20 cellular contexts compared by ENCODE assay signal in the genomic region with DNA sequence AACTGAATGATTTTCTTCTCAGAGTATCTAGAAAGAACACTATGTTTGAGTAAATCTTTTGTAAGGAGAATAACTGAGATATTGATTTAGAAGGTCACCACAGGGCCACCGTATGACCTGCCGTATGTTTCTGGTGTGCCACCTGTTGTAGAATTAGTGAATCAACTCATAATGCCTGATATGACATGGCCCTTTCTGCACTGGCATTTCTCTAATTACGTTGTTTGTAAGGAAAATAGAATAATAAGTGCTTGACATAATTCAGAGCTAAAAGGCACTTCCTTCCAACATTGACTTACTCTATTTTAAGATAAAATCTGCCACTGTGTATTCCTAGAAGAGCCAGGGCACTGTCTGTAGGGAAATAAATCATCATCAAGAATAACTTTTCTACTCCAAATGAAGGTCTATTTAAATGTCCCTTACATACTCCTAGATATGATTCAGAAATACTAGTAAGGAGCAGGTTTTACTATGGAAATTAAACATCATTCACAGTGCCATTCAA.
DNase-seq lines count a peak whose midpoint lies in the region; ATAC-seq, FAIRE-seq and TF ChIP-seq lines count a peak whose summit lies in the region.
"Had no signal": no experiment of that assay in that cellular context is flagged by ENCODE, and none has a peak within 500 bp of the region (broad histone marks: within the 10 kb centered on the region; RNA-seq: fewer than 3 reads in every experiment).

No MANE protein-coding gene starts in this region.

- intact Hi-C loops in left ventricle myocardium superior (cut with micrococcal nuclease), result no loop called here
- intact Hi-C loops in left cardiac atrium (cut with DNase I), result no loop called here
- intact Hi-C loops in K562 (cut with micrococcal nuclease), result no loop called here

- H3K36me3 ChIP-seq in K562 (ENCODE audit: control insufficient read depth, insufficient read depth, low read length), result no peaks in the 10 kb centered on the region

- no peak overlapping the region for H2AFZ ChIP-seq in K562 (ENCODE audit: low read depth, low read length)
- H2AFZ ChIP-seq: PC-9 had no signal

- H3K4me3 Mint-ChIP-seq in nephron, result no peak overlapping the region
- H3K4me3 Mint-ChIP-seq: CD4-positive, alpha-beta memory T cell; HFFc6 had no signal

- H3K36me3 Mint-ChIP-seq in nephron (ENCODE audit: low read depth), result peaks cover 15% of the 10 kb centered on the region

- no peak for TF ChIP-seq EP300 in K562 (IDR thresholded peaks at IDR 0.05; ENCODE audit: low read length)

- H3K27ac Mint-ChIP-seq in nephron, result peak overlapping the region in 2 of 3 experiments; percentile 19 to 46
- H3K27ac Mint-ChIP-seq: CD4-positive, alpha-beta memory T cell; HFFc6 had no signal

- H3K9me1 ChIP-seq in K562 (ENCODE audit: control insufficient read depth, insufficient read depth, low read length), result no peaks in the 10 kb centered on the region

- no peak for TF ChIP-seq CTCF in K562 (IDR thresholded peaks at IDR 0.05 in 2 of 3, conservative IDR thresholded peaks at IDR 0.05 in 1 of 3; ENCODE audit: insufficient read depth in 2 of 3, low read depth in 1 of 3, low read length in 3 of 3)
- TF ChIP-seq CTCF in nephron (IDR thresholded peaks at IDR 0.05; ENCODE audit: unreplicated experiment in 3 of 3), result no peak
- TF ChIP-seq CTCF in foreskin fibroblast (IDR thresholded peaks at IDR 0.05; ENCODE audit: low read depth, low read length), result no peak

- H3K9ac ChIP-seq in K562 (ENCODE audit: insufficient read depth in 1 of 2, low read depth in 2 of 2, low read length in 2 of 2), result no peak overlapping the region
- H3K9ac ChIP-seq: BLaER1, KMS-11 had no signal

- peaks cover 3 to 28% of the 10 kb centered on the region in 2 experiments; a peak in 4 of 5 replicates for H3K4me1 ChIP-seq in K562 (replicated peaks in 1 of 2; ENCODE audit: control insufficient read depth in 2 of 2, insufficient read depth in 2 of 2, low read length in 2 of 2)

- TF ChIP-seq POLR2A in K562 (conservative IDR thresholded peaks at IDR 0.05), result no peak

- ATAC-seq in left ventricle myocardium superior (peak; percentile 25), left cardiac atrium (no peak), K562 (no peak), GM18498 (IDR thresholded peaks at IDR 0.05; ENCODE audit: unreplicated experiment) (no peak), HG03135 (IDR thresholded peaks at IDR 0.05; ENCODE audit: unreplicated experiment) (no peak)
- ATAC-seq: HepG2 had no signal

- H3K4me1 Mint-ChIP-seq in nephron, result peaks cover 28% of the 10 kb centered on the region

- no peak overlapping the region for H3K27ac ChIP-seq in K562 (ENCODE audit: extremely low read depth, low read depth, low read length)
- H3K27ac ChIP-seq: BLaER1, KMS-11, PC-9 had no signal

- H3K27me3 Mint-ChIP-seq in nephron (ENCODE audit: low read depth), result no peaks in the 10 kb centered on the region
- H3K27me3 Mint-ChIP-seq: CD4-positive, alpha-beta memory T cell had no signal

- no peak overlapping the region for H3K4me2 ChIP-seq in K562 (ENCODE audit: insufficient read depth, low read length)
- H3K4me2 ChIP-seq: BLaER1, KMS-11, PC-9 had no signal

- no peaks in the 10 kb centered on the region for H3K27me3 ChIP-seq in K562 (ENCODE audit: control insufficient read depth in 2 of 2, insufficient read depth in 2 of 2, low read length in 2 of 2)
- H3K27me3 ChIP-seq: BLaER1 had no signal

- H3K9me3 Mint-ChIP-seq in nephron, result no peaks in the 10 kb centered on the region
- H3K9me3 Mint-ChIP-seq: CD4-positive, alpha-beta memory T cell; HFFc6 had no signal

- WGBS in K562 (ENCODE audit: insufficient coverage, low coverage, missing lambda C conversion rate), result 72% methylated on average over 3 of the region's 3 CpGs

- H4K20me1 ChIP-seq in K562 (replicated peaks; ENCODE audit: control insufficient read depth, insufficient read depth, low read length), result no peaks in the 10 kb centered on the region
- H4K20me1 ChIP-seq: BLaER1 had no signal

- POLR2A ChIA-PET in K562 (lab: Yijun Ruan, JAX), result interaction anchor here (0.7 to 3.1 kb wide), 4 partner anchors 9 to 14 kb away, joined by 3 to 8 read pairs (median 3); no protein-coding TSS in a partner anchor

- no peaks in the 10 kb centered on the region for H3K79me2 ChIP-seq in K562 (ENCODE audit: control insufficient read depth, insufficient read depth, low read length)

- in situ Hi-C loops in K562 (cut with MboI), result no loop called here

- no peak for FAIRE-seq in K562 (lab: Jason Lieb, UNC)
- FAIRE-seq: H54, HepG2 had no signal

- no peak for DNase-seq in left ventricle myocardium superior
- DNase-seq in left cardiac atrium, result no peak
- no peak for DNase-seq in K562 (ENCODE audit: extremely low read depth in 1 of 4, low spot score in 3 of 4)
- DNase-seq in foreskin fibroblast, result no peak
- DNase-seq: CD4-positive, alpha-beta memory T cell; DMS53; EL; HFFc6; NCI-H1436; NCI-H1930; NCI-H345; NCI-H524 treated with DMSO at 0.1 percent for 48 hours; PC-9 had no signal

- BruUV-seq in K562 (replicated peaks; lab: Mats Ljungman, UMichigan), result no TSS peak

- CTCF ChIA-PET in K562 (lab: Yijun Ruan, JAX; ENCODE audit: low intra/inter-chr PET ratio), result no interaction called here

- H3K4me3 ChIP-seq in K562 (no peak overlapping the region), foreskin fibroblast (ENCODE audit: low read depth in 1 of 2, low read length in 2 of 2) (no peak overlapping the region)
- H3K4me3 ChIP-seq: BLaER1, PC-9 had no signal

- TF ChIP-seq RAD21 in K562 (CRISPR knock-in tag; conservative IDR thresholded peaks at IDR 0.05 in 1 of 2, IDR thresholded peaks at IDR 0.05 in 1 of 2), result no peak

- H3K9me3 ChIP-seq in K562 (replicated peaks; ENCODE audit: control insufficient read depth, insufficient read depth, low read depth, low read length), result no peaks in the 10 kb centered on the region
- H3K9me3 ChIP-seq: BLaER1 had no signal

TF ChIP-seq in K562, 482 proteins besides CTCF, POLR2A, EP300 and RAD21 (continues in another document):
- no peak for TF ChIP-seq HNRNPL (IDR thresholded peaks at IDR 0.05; ENCODE audit: low read depth, low read length)
- no peak for TF ChIP-seq KAT8 (IDR thresholded peaks at IDR 0.05; ENCODE audit: low read depth)
- no peak for TF ChIP-seq NBN (IDR thresholded peaks at IDR 0.05; ENCODE audit: low read depth)
- TF ChIP-seq MCM5 (IDR thresholded peaks at IDR 0.05; ENCODE audit: low read depth), result no peak
- TF ChIP-seq EGR1 (conservative IDR thresholded peaks at IDR 0.05), result no peak
- TF ChIP-seq, protein P1, sequence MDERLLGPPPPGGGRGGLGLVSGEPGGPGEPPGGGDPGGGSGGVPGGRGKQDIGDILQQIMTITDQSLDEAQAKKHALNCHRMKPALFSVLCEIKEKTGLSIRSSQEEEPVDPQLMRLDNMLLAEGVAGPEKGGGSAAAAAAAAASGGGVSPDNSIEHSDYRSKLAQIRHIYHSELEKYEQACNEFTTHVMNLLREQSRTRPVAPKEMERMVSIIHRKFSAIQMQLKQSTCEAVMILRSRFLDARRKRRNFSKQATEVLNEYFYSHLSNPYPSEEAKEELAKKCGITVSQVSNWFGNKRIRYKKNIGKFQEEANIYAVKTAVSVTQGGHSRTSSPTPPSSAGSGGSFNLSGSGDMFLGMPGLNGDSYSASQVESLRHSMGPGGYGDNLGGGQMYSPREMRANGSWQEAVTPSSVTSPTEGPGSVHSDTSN (CRISPR knock-in tag; IDR thresholded peaks at IDR 0.05; ENCODE audit: low read depth), result no peak
- TF ChIP-seq, protein P1 (tag; conservative IDR thresholded peaks at IDR 0.05; ENCODE audit: low read depth), result no peak
- TF ChIP-seq ARID1B (IDR thresholded peaks at IDR 0.05), result no peak
- no peak for TF ChIP-seq SIX5 (IDR thresholded peaks at IDR 0.05; ENCODE audit: borderline replicate concordance in 1 of 2, insufficient read depth in 1 of 2, low read depth in 1 of 2, low read length in 2 of 2)
- TF ChIP-seq ZNF449 (CRISPR knock-in tag; IDR thresholded peaks at IDR 0.05), result 0 out of 2 replicates have a peak, but pooled peaks have one; percentile 28
- TF ChIP-seq MEIS2 (IDR thresholded peaks at IDR 0.05; ENCODE audit: partially characterized antibody), result peak; percentile 47
